ENCODE assay signal across 1 cellular context in genomic region chr11:66592457-66593302, GRCh38.
TF ChIP-seq lines count a peak whose summit lies in the region.

TSS of gene CCDC87 (minus strand) at chr11:66593063. CDS start at chr11:66593015, 48 bp downstream.
TSS of gene CCS (plus strand) at chr11:66593185. CDS start at chr11:66593262, 77 bp downstream.

TF ChIP-seq in K562, 482 proteins besides CTCF, POLR2A, EP300 and RAD21 (continued from another document and continues in another):
- TF ChIP-seq XRCC4 (IDR thresholded peaks at IDR 0.05; ENCODE audit: extremely low read depth, insufficient read depth, insufficient read length) (no peak), FOXP4 (CRISPR knock-in tag; IDR thresholded peaks at IDR 0.05; ENCODE audit: borderline replicate concordance) (no peak), RBBP5 (IDR thresholded peaks at IDR 0.05; ENCODE audit: borderline replicate concordance, insufficient read depth, low read length, poor library complexity, severe bottlenecking) (peak; percentile 42), ASH1L (IDR thresholded peaks at IDR 0.05; ENCODE audit: borderline replicate concordance, low read depth, partially characterized antibody) (no peak), SAFB2 (IDR thresholded peaks at IDR 0.05; ENCODE audit: borderline replicate concordance, low read depth, low read length, severe bottlenecking) (no peak), EHMT2 (IDR thresholded peaks at IDR 0.05) (no peak), VEZF1 (CRISPR knock-in tag; IDR thresholded peaks at IDR 0.05) (no peak), EP400 (IDR thresholded peaks at IDR 0.05) (peak; percentile 70), CCNT2 (IDR thresholded peaks at IDR 0.05; ENCODE audit: borderline replicate concordance, extremely low read depth, insufficient read length, low read depth, low read length) (no peak), ZNF184 (CRISPR knock-in tag; IDR thresholded peaks at IDR 0.05) (no peak), SUPT5H (IDR thresholded peaks at IDR 0.05) (peak; percentile 96), KLF6 (CRISPR knock-in tag; IDR thresholded peaks at IDR 0.05; ENCODE audit: borderline replicate concordance) (no peak), MTF1 (CRISPR knock-in tag; IDR thresholded peaks at IDR 0.05; ENCODE audit: borderline replicate concordance) (no peak), PPARD (CRISPR knock-in tag; IDR thresholded peaks at IDR 0.05) (no peak), HEY1 (CRISPR knock-in tag; IDR thresholded peaks at IDR 0.05; ENCODE audit: borderline replicate concordance) (no peak), CCAR2 (IDR thresholded peaks at IDR 0.05; ENCODE audit: low read depth, low read length) (no peak), CGGBP1 (CRISPR knock-in tag; IDR thresholded peaks at IDR 0.05) (no peak), ZKSCAN3 (CRISPR knock-in tag; IDR thresholded peaks at IDR 0.05) (no peak), NR2C2 (CRISPR knock-in tag; IDR thresholded peaks at IDR 0.05) (no peak; the same call in 1 of the 2 replicates), NR2C2 (tag; IDR thresholded peaks at IDR 0.05) (no peak), TCF7 (IDR thresholded peaks at IDR 0.05; ENCODE audit: borderline replicate concordance) (no peak), ZNF436 (CRISPR knock-in tag; IDR thresholded peaks at IDR 0.05) (no peak), E2F8 (IDR thresholded peaks at IDR 0.05; ENCODE audit: low read depth, partially characterized antibody) (no peak), ZBTB33 (CRISPR knock-in tag; IDR thresholded peaks at IDR 0.05) (peak; percentile 80), LCOR (CRISPR knock-in tag; IDR thresholded peaks at IDR 0.05) (0 out of 2 replicates have a peak, but pooled peaks have one; percentile 49), MYNN (IDR thresholded peaks at IDR 0.05) (no peak; the same call in 1 of the 2 replicates), MYNN (CRISPR knock-in tag; IDR thresholded peaks at IDR 0.05) (no peak), TGIF2 (CRISPR knock-in tag; IDR thresholded peaks at IDR 0.05) (no peak), GABPB1 (CRISPR knock-in tag; IDR thresholded peaks at IDR 0.05) (peak; percentile 65), CAMTA2 (CRISPR knock-in tag; conservative IDR thresholded peaks at IDR 0.05) (no peak), TRIM28 (IDR thresholded peaks at IDR 0.05) (peak; percentile 69), NFATC3 (IDR thresholded peaks at IDR 0.05) (no peak), PHF20 (IDR thresholded peaks at IDR 0.05; ENCODE audit: partially characterized antibody) (no peak), ZBTB1 (CRISPR knock-in tag; IDR thresholded peaks at IDR 0.05; ENCODE audit: borderline replicate concordance, low read depth) (0 out of 2 replicates have a peak, but pooled peaks have one; percentile 7), HMGN3 (IDR thresholded peaks at IDR 0.05; ENCODE audit: borderline replicate concordance, extremely low read depth, insufficient read length, low read depth, low read length) (no peak), PRDM10 (IDR thresholded peaks at IDR 0.05; ENCODE audit: partially characterized antibody) (peak; percentile 58), ZNF324 (CRISPR knock-in tag; IDR thresholded peaks at IDR 0.05) (no peak), ZNF764 (CRISPR knock-in tag; IDR thresholded peaks at IDR 0.05; ENCODE audit: low read depth) (no peak), THRAP3 (IDR thresholded peaks at IDR 0.05; ENCODE audit: borderline replicate concordance) (no peak), ZFX (CRISPR knock-in tag; IDR thresholded peaks at IDR 0.05) (peak; percentile 90), FOXO4 (CRISPR knock-in tag; IDR thresholded peaks at IDR 0.05) (no peak), MAFF (IDR thresholded peaks at IDR 0.05; ENCODE audit: low read length) (no peak), ZBTB34 (CRISPR knock-in tag; IDR thresholded peaks at IDR 0.05) (no peak), CTBP1 (IDR thresholded peaks at IDR 0.05; ENCODE audit: borderline replicate concordance) (peak; percentile 90), MEF2D (tag; conservative IDR thresholded peaks at IDR 0.05; ENCODE audit: low read depth) (no peak), PHB2 (IDR thresholded peaks at IDR 0.05; ENCODE audit: low read depth) (no peak), ZNF224 (CRISPR knock-in tag; IDR thresholded peaks at IDR 0.05) (no peak), ATF2 (CRISPR knock-in tag; IDR thresholded peaks at IDR 0.05) (no peak), MAZ (CRISPR knock-in tag; conservative IDR thresholded peaks at IDR 0.05 in 1 of 2, IDR thresholded peaks at IDR 0.05 in 1 of 2) (peak; percentile 57 to 84; a peak in 2 of 4 replicates), ZNF79 (CRISPR knock-in tag; IDR thresholded peaks at IDR 0.05; ENCODE audit: low read depth) (no peak), CHD2 (IDR thresholded peaks at IDR 0.05; ENCODE audit: low read depth, low read length) (no peak), CC2D1A (IDR thresholded peaks at IDR 0.05) (no peak), FOXJ3 (CRISPR knock-in tag; IDR thresholded peaks at IDR 0.05) (no peak)
